In genomic region chr2:220006152-220006551, GRCh38 we compare ENCODE assay signal across 11 cellular contexts.
DNase-seq lines count a peak whose midpoint lies in the region; ATAC-seq lines count a peak whose summit lies in the region.
"Had no signal": no experiment of that assay in that cellular context is flagged by ENCODE, and none has a peak within 500 bp of the region (broad histone marks: within the 10 kb centered on the region; RNA-seq: fewer than 3 reads in every experiment).

No MANE protein-coding gene starts in this region.

- no peaks in the 10 kb centered on the region for H3K27me3 ChIP-seq in adipocyte (replicated peaks; ENCODE audit: control insufficient read depth, insufficient read depth, low read length)

- DNase-seq in M059J (ENCODE audit: low read depth) (peak; percentile 55), adipocyte (ENCODE audit: low read depth) (peak; percentile 75), globus pallidus (ENCODE audit: low spot score) (peak; percentile 7), sciatic nerve (ENCODE audit: low spot score) (no peak), NCI-H446 (lab: John Stamatoyannopoulos, UW) (no peak)
- no peak for DNase-seq in stimulated activated CD4-positive, alpha-beta T cell treated with anti-CD3 and anti-CD28 coated beads, Interleukin-2, amount 100 ng/mL, for 48 hours
- DNase-seq: kidney, NCI-H2107, SW 1271 had no signal

- H3K4me1 ChIP-seq in adipocyte (ENCODE audit: control insufficient read depth, insufficient read depth, low read length), result peaks cover 18% of the 10 kb centered on the region

- no peak overlapping the region for H3K9ac ChIP-seq in adipocyte (ENCODE audit: low read length)
- H3K9ac ChIP-seq: KMS-11 had no signal

- intact Hi-C loops in sciatic nerve (cut with DNase I), result no loop called here

- peak; percentile 55 for ATAC-seq in sciatic nerve
- ATAC-seq in GM21717 (IDR thresholded peaks at IDR 0.05; ENCODE audit: unreplicated experiment), result no peak

- H3K4me3 ChIP-seq in adipocyte (ENCODE audit: low read length), result no peak overlapping the region

- no peaks in the 10 kb centered on the region for H3K9me3 ChIP-seq in adipocyte (ENCODE audit: control insufficient read depth, low read length)

- H3K36me3 ChIP-seq in adipocyte (ENCODE audit: control insufficient read depth, insufficient read depth, low read length, severe bottlenecking), result no peaks in the 10 kb centered on the region

Comparison
In these comparisons a context has a peak if more than half of its experiments do, and no peak if none do; other contexts are left out.
1. DNase-seq: peak in M059J (single experiment), adipocyte (single experiment) and globus pallidus (single experiment); none in sciatic nerve (single experiment), stimulated activated CD4-positive, alpha-beta T cell treated with anti-CD3 and anti-CD28 coated beads, Interleukin-2, amount 100 ng/mL, for 48 hours (0 of 2) and NCI-H446 (0 of 2).